Comparison of ENCODE assay signal across 8 cellular contexts in genomic region chr16:52068447-52069074, GRCh38.
A peak's percentile ranks its signal among the peaks of the same experiment; 100 is the strongest.
DNase-seq lines count a peak whose midpoint lies in the region; ATAC-seq and TF ChIP-seq lines count a peak whose summit lies in the region.

No MANE protein-coding gene starts in this region.

- CTCF ChIA-PET in GM10248 (lab: Yijun Ruan, JAX) = no interaction called here

- no peaks in the 10 kb centered on the region for H3K9me3 ChIP-seq in HAP-1

- TF ChIP-seq CTCF in epithelial cell of esophagus (IDR thresholded peaks at IDR 0.05; ENCODE audit: insufficient read depth, low read depth, low read length, missing control alignments) (peak; percentile 59), GM10248 (IDR thresholded peaks at IDR 0.05; ENCODE audit: control extremely low read depth, extremely low read depth, low read depth, missing control alignments) (no peak)

- H3K4me1 ChIP-seq in HAP-1 = 0 out of 2 replicates have a peak, but pooled peaks cover 2% of the 10 kb centered on the region

- POLR2A ChIA-PET in GM10248 (lab: Yijun Ruan, JAX) = no interaction called here

- in situ Hi-C loops in HAP-1 (cut with MboI; ENCODE audit: low sequenced_read_pairs) = loop anchor here (10.0 to 25.0 kb wide), 2 partner anchors 794 to 956 kb away; no protein-coding TSS in a partner anchor

- no peaks in the 10 kb centered on the region for H3K36me3 ChIP-seq in HAP-1 (replicated peaks)

- no peak overlapping the region for H3K4me3 ChIP-seq in HAP-1
- no peak overlapping the region for H3K4me3 ChIP-seq in epithelial cell of esophagus (ENCODE audit: low read length)

- ATAC-seq in HG02642 (IDR thresholded peaks at IDR 0.05; ENCODE audit: poor library complexity, unreplicated experiment) = no peak

- DNase-seq in HAP-1 (ENCODE audit: low spot score in 2 of 2) (peak; percentile 42 to 50), NCI-H510A treated with DMSO at 0.1 percent for 48 hours (lab: John Stamatoyannopoulos, UW) (peak; percentile 88), epithelial cell of esophagus (ENCODE audit: low read depth) (peak; percentile 57), occipital lobe (lab: John Stamatoyannopoulos, UW) (peak; percentile 25), EL (no peak), GM10248 (ENCODE audit: extremely low spot score) (no peak)
- DNase-seq in activated naive CD4-positive, alpha-beta T cell treated with anti-CD3 and anti-CD28 coated beads, Interleukin-2, amount 50 U/mL, for 16 hours = no peak

- H3K27me3 ChIP-seq in HAP-1 (ENCODE audit: low read depth) = no peaks in the 10 kb centered on the region

Comparison
In these comparisons a context has a peak if more than half of its experiments do, and no peak if none do; other contexts are left out.
1. DNase-seq: peak in HAP-1 (2 of 2), NCI-H510A treated with DMSO at 0.1 percent for 48 hours (single experiment), epithelial cell of esophagus (single experiment) and occipital lobe (single experiment); none in EL (single experiment), GM10248 (single experiment) and activated naive CD4-positive, alpha-beta T cell treated with anti-CD3 and anti-CD28 coated beads, Interleukin-2, amount 50 U/mL, for 16 hours (single experiment).